ENCODE assay signal across 2 cellular contexts in genomic region chr11:47398011-47398410, GRCh38.
TF ChIP-seq lines count a peak whose summit lies in the region.

No MANE protein-coding gene starts in this region.

TF ChIP-seq in GM23338, 12 proteins besides CTCF, POLR2A, EP300 and RAD21:
- TF ChIP-seq STAT1 (IDR thresholded peaks at IDR 0.05; ENCODE audit: unreplicated experiment), result no peak
- no peak for TF ChIP-seq ZNF462 (CRISPR knock-in tag; IDR thresholded peaks at IDR 0.05)

TF ChIP-seq in K562, 482 proteins besides CTCF, POLR2A, EP300 and RAD21:
- TF ChIP-seq KDM4B (IDR thresholded peaks at IDR 0.05; ENCODE audit: borderline replicate concordance in 2 of 2, low read depth in 1 of 2), result no peak
- TF ChIP-seq, protein P1, sequence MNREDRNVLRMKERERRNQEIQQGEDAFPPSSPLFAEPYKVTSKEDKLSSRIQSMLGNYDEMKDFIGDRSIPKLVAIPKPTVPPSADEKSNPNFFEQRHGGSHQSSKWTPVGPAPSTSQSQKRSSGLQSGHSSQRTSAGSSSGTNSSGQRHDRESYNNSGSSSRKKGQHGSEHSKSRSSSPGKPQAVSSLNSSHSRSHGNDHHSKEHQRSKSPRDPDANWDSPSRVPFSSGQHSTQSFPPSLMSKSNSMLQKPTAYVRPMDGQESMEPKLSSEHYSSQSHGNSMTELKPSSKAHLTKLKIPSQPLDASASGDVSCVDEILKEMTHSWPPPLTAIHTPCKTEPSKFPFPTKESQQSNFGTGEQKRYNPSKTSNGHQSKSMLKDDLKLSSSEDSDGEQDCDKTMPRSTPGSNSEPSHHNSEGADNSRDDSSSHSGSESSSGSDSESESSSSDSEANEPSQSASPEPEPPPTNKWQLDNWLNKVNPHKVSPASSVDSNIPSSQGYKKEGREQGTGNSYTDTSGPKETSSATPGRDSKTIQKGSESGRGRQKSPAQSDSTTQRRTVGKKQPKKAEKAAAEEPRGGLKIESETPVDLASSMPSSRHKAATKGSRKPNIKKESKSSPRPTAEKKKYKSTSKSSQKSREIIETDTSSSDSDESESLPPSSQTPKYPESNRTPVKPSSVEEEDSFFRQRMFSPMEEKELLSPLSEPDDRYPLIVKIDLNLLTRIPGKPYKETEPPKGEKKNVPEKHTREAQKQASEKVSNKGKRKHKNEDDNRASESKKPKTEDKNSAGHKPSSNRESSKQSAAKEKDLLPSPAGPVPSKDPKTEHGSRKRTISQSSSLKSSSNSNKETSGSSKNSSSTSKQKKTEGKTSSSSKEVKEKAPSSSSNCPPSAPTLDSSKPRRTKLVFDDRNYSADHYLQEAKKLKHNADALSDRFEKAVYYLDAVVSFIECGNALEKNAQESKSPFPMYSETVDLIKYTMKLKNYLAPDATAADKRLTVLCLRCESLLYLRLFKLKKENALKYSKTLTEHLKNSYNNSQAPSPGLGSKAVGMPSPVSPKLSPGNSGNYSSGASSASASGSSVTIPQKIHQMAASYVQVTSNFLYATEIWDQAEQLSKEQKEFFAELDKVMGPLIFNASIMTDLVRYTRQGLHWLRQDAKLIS (CRISPR knock-in tag; IDR thresholded peaks at IDR 0.05), result no peak
- TF ChIP-seq AFF1 (IDR thresholded peaks at IDR 0.05; ENCODE audit: low read depth in 1 of 2, partially characterized antibody in 2 of 2), result no peak
- TF ChIP-seq KDM1A (IDR thresholded peaks at IDR 0.05), result no peak
- no peak for TF ChIP-seq CBX2 (IDR thresholded peaks at IDR 0.05; ENCODE audit: insufficient read depth, low read length, poor library complexity, severe bottlenecking)
- TF ChIP-seq POU5F1 (IDR thresholded peaks at IDR 0.05; ENCODE audit: borderline replicate concordance, low read depth, low read length, partially characterized antibody), result no peak
- TF ChIP-seq, protein P2, sequence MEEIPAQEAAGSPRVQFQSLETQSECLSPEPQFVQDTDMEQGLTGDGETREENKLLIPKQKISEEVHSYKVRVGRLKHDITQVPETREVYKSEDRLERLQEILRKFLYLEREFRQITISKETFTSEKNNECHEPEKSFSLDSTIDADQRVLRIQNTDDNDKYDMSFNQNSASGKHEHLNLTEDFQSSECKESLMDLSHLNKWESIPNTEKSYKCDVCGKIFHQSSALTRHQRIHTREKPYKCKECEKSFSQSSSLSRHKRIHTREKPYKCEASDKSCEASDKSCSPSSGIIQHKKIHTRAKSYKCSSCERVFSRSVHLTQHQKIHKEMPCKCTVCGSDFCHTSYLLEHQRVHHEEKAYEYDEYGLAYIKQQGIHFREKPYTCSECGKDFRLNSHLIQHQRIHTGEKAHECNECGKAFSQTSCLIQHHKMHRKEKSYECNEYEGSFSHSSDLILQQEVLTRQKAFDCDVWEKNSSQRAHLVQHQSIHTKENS (CRISPR knock-in tag; IDR thresholded peaks at IDR 0.05), result no peak
- no peak for TF ChIP-seq XRCC4 (IDR thresholded peaks at IDR 0.05; ENCODE audit: extremely low read depth, insufficient read depth, insufficient read length)
- TF ChIP-seq RBM22 (IDR thresholded peaks at IDR 0.05; ENCODE audit: low read depth, low read length, poor library complexity, severe bottlenecking), result no peak
- TF ChIP-seq CSDE1 (IDR thresholded peaks at IDR 0.05), result no peak
- TF ChIP-seq CTCFL (IDR thresholded peaks at IDR 0.05; ENCODE audit: borderline replicate concordance, insufficient read depth, low read depth, low read length, poor library complexity, severe bottlenecking), result no peak
- no peak for TF ChIP-seq PHF21A (IDR thresholded peaks at IDR 0.05; ENCODE audit: borderline replicate concordance, low read depth)
- TF ChIP-seq, protein P3, sequence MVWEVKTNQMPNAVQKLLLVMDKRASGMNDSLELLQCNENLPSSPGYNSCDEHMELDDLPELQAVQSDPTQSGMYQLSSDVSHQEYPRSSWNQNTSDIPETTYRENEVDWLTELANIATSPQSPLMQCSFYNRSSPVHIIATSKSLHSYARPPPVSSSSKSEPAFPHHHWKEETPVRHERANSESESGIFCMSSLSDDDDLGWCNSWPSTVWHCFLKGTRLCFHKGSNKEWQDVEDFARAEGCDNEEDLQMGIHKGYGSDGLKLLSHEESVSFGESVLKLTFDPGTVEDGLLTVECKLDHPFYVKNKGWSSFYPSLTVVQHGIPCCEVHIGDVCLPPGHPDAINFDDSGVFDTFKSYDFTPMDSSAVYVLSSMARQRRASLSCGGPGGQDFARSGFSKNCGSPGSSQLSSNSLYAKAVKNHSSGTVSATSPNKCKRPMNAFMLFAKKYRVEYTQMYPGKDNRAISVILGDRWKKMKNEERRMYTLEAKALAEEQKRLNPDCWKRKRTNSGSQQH (CRISPR knock-in tag; IDR thresholded peaks at IDR 0.05), result no peak
- no peak for TF ChIP-seq ZNF224 (CRISPR knock-in tag; IDR thresholded peaks at IDR 0.05)
- TF ChIP-seq SMAD4 (CRISPR knock-in tag; conservative IDR thresholded peaks at IDR 0.05), result no peak
- no peak for TF ChIP-seq SLC30A9 (CRISPR knock-in tag; IDR thresholded peaks at IDR 0.05)
- TF ChIP-seq MTA3 (IDR thresholded peaks at IDR 0.05; ENCODE audit: borderline replicate concordance), result no peak
- no peak for TF ChIP-seq NBN (IDR thresholded peaks at IDR 0.05; ENCODE audit: low read depth)
- no peak for TF ChIP-seq CAMTA2 (CRISPR knock-in tag; conservative IDR thresholded peaks at IDR 0.05)
- no peak for TF ChIP-seq ZNF445 (CRISPR knock-in tag; IDR thresholded peaks at IDR 0.05; ENCODE audit: low read depth)
